17 cellular contexts compared by ENCODE assay signal in the genomic region with DNA sequence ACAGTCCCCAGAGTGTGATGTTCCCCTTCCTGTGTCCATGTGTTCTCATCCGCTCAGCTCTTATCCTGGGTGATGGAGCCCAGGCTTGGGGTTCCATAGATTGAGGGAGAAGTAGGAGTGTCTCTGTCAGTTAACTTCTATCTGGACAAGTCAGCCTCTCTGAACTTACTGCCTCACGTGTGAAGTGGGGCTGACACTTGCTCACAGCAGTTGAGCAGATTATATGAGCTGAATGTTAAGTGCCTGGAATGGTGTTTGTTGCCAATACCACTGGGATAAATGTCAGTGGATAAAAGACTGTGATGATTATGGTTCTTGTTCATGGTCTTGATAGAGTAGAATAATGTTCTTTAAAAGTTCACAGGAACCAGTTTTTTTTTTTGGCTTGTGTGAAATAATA. TPM values are rescaled to one million over a fixed set of nuclear protein-coding genes. Genes with fewer than 3 reads are reported as not detected.
DNase-seq lines count a peak whose midpoint lies in the region; ATAC-seq and TF ChIP-seq lines count a peak whose summit lies in the region.
"Had no signal": no experiment of that assay in that cellular context is flagged by ENCODE, and none has a peak within 500 bp of the region (broad histone marks: within the 10 kb centered on the region; RNA-seq: fewer than 3 reads in every experiment).

No MANE protein-coding gene starts in this region.

- peaks cover 30% of the 10 kb centered on the region for H3K4me1 ChIP-seq in left ventricle myocardium inferior
- peaks cover 0 to 16% of the 10 kb centered on the region in 2 donors for H3K4me1 ChIP-seq in naive thymus-derived CD4-positive, alpha-beta T cell (ENCODE audit: control insufficient read depth in 2 of 2, insufficient read depth in 2 of 2, low read length in 2 of 2)

- no peaks in the 10 kb centered on the region for H3K27me3 Mint-ChIP-seq in activated CD4-positive, alpha-beta T cell treated with anti-CD3 and anti-CD28 coated beads, Interleukin-2, amount 10 ng/mL, durations not matched to agents 7 days and 5 days
- H3K27me3 Mint-ChIP-seq in activated CD8-positive, alpha-beta T cell treated with anti-CD3 and anti-CD28 coated beads, Interleukin-2, amount 10 ng/mL, durations not matched to agents 7 days and 5 days (ENCODE audit: low read depth) = no peaks in the 10 kb centered on the region
- no peaks in the 10 kb centered on the region for H3K27me3 Mint-ChIP-seq in naive thymus-derived CD4-positive, alpha-beta T cell

- no peak overlapping the region for H3K4me3 ChIP-seq in left ventricle myocardium inferior
- no peak overlapping the region for H3K4me3 ChIP-seq in naive thymus-derived CD4-positive, alpha-beta T cell (ENCODE audit: low read length)
- H3K4me3 ChIP-seq: BLaER1 had no signal

- H3K36me3 Mint-ChIP-seq in activated CD4-positive, alpha-beta T cell treated with anti-CD3 and anti-CD28 coated beads, Interleukin-2, amount 10 ng/mL, durations not matched to agents 7 days and 5 days (ENCODE audit: low read depth) = peaks cover 68% of the 10 kb centered on the region
- H3K36me3 Mint-ChIP-seq in activated CD8-positive, alpha-beta T cell treated with anti-CD3 and anti-CD28 coated beads, Interleukin-2, amount 10 ng/mL, durations not matched to agents 7 days and 5 days (ENCODE audit: low read depth) = peaks cover 66% of the 10 kb centered on the region
- H3K36me3 Mint-ChIP-seq in naive thymus-derived CD4-positive, alpha-beta T cell = peaks cover 13 to 58% (median 21%) of the 10 kb centered on the region in 5 donors

- intact Hi-C loops in Right ventricle myocardium superior (cut with DNase I) (no loop called here), left ventricle myocardium inferior (cut with micrococcal nuclease) (no loop called here)
- intact Hi-C loops in naive thymus-derived CD4-positive, alpha-beta T cell (cut with micrococcal nuclease) = loop anchor here in 1 of 2 donors (2.0 kb wide), 1 partner anchor 51 kb away; no protein-coding TSS in a partner anchor

- H3K27ac Mint-ChIP-seq in activated CD4-positive, alpha-beta T cell treated with anti-CD3 and anti-CD28 coated beads, Interleukin-2, amount 10 ng/mL, durations not matched to agents 7 days and 5 days = peak overlapping the region; percentile 78
- H3K27ac Mint-ChIP-seq in activated CD8-positive, alpha-beta T cell treated with anti-CD3 and anti-CD28 coated beads, Interleukin-2, amount 10 ng/mL, durations not matched to agents 7 days and 5 days = peak overlapping the region; percentile 60
- H3K27ac Mint-ChIP-seq in naive thymus-derived CD4-positive, alpha-beta T cell = peak overlapping the region; percentile 62 to 92 (median 84)
- H3K27ac Mint-ChIP-seq: HFFc6 had no signal

- TF ChIP-seq CTCF in left ventricle myocardium inferior (IDR thresholded peaks at IDR 0.05; ENCODE audit: borderline replicate concordance) = no peak

- H3K4me1 Mint-ChIP-seq in activated CD4-positive, alpha-beta T cell treated with anti-CD3 and anti-CD28 coated beads, Interleukin-2, amount 10 ng/mL, durations not matched to agents 7 days and 5 days = peaks cover 49% of the 10 kb centered on the region
- H3K4me1 Mint-ChIP-seq in activated CD8-positive, alpha-beta T cell treated with anti-CD3 and anti-CD28 coated beads, Interleukin-2, amount 10 ng/mL, durations not matched to agents 7 days and 5 days (ENCODE audit: low read depth) = peaks cover 19% of the 10 kb centered on the region
- H3K4me1 Mint-ChIP-seq in naive thymus-derived CD4-positive, alpha-beta T cell = peaks cover 20 to 78% (median 61%) of the 10 kb centered on the region in 7 donors

- POLR2A ChIA-PET in activated CD4-positive, alpha-beta T cell treated with anti-CD3 and anti-CD28 coated beads, Interleukin-2, amount 10 ng/mL, durations not matched to agents 7 days and 5 days (lab: Charles Lee) = no interaction called here
- POLR2A ChIA-PET in activated CD8-positive, alpha-beta T cell treated with anti-CD3 and anti-CD28 coated beads, Interleukin-2, amount 10 ng/mL, durations not matched to agents 7 days and 5 days (lab: Charles Lee) = interaction anchor here (1.3 kb wide), 1 partner anchor 21 kb away, joined by 3 read pairs; no protein-coding TSS in a partner anchor
- POLR2A ChIA-PET in naive thymus-derived CD4-positive, alpha-beta T cell (lab: Charles Lee) = no interaction called here

- no peaks in the 10 kb centered on the region for H3K9me3 Mint-ChIP-seq in activated CD4-positive, alpha-beta T cell treated with anti-CD3 and anti-CD28 coated beads, Interleukin-2, amount 10 ng/mL, durations not matched to agents 7 days and 5 days
- H3K9me3 Mint-ChIP-seq in activated CD8-positive, alpha-beta T cell treated with anti-CD3 and anti-CD28 coated beads, Interleukin-2, amount 10 ng/mL, durations not matched to agents 7 days and 5 days (ENCODE audit: insufficient read depth) = no peaks in the 10 kb centered on the region
- H3K9me3 Mint-ChIP-seq in naive thymus-derived CD4-positive, alpha-beta T cell = peaks cover 0 to 2% (median 0%) of the 10 kb centered on the region in 11 donors
- H3K9me3 Mint-ChIP-seq: HFFc6 had no signal

- DNase-seq in activated CD4-positive, alpha-beta T cell treated with anti-CD3 and anti-CD28 coated beads, Interleukin-2, amount 10 ng/mL, durations not matched to agents 7 days and 5 days = no peak
- no peak for DNase-seq in activated CD4-positive, alpha-beta T cell treated with anti-CD3 and anti-CD28 coated beads for 48 hours
- DNase-seq in Right ventricle myocardium superior (no peak), left ventricle myocardium inferior (no peak), NCI-H774 (lab: John Stamatoyannopoulos, UW) (no peak), occipital lobe (lab: John Stamatoyannopoulos, UW) (no peak)
- DNase-seq in activated CD8-positive, alpha-beta T cell treated with anti-CD3 and anti-CD28 coated beads, Interleukin-2, amount 10 ng/mL, durations not matched to agents 7 days and 5 days = no peak
- DNase-seq in naive thymus-derived CD4-positive, alpha-beta T cell = no peak
- DNase-seq: COR-L47, DMS153, HFFc6, KBM-7, NCI-H1417 treated with DMSO at 0.1 percent for 48 hours, NCI-H1930, NCI-H526 treated with DMSO at 0.1 percent for 48 hours had no signal

- H3K27me3 ChIP-seq in left ventricle myocardium inferior (ENCODE audit: low read depth) = no peaks in the 10 kb centered on the region
- H3K27me3 ChIP-seq in naive thymus-derived CD4-positive, alpha-beta T cell (ENCODE audit: control insufficient read depth in 2 of 2, insufficient read depth in 2 of 2, low read length in 2 of 2) = no peaks in the 10 kb centered on the region
- H3K27me3 ChIP-seq: BLaER1 had no signal

- CTCF ChIA-PET in activated CD4-positive, alpha-beta T cell treated with anti-CD3 and anti-CD28 coated beads, Interleukin-2, amount 10 ng/mL, durations not matched to agents 7 days and 5 days (lab: Charles Lee) = interaction anchor here (0.6 kb wide), 2 partner anchors 424 to 889 kb away, joined by 3 read pairs; no protein-coding TSS in a partner anchor
- CTCF ChIA-PET in activated CD8-positive, alpha-beta T cell treated with anti-CD3 and anti-CD28 coated beads, Interleukin-2, amount 10 ng/mL, durations not matched to agents 7 days and 5 days (lab: Charles Lee) = interaction anchor here (0.7 to 1.6 kb wide), 2 partner anchors 12 to 168 kb away, joined by 3 read pairs; partner anchors contain the start of gene C20orf203
- CTCF ChIA-PET in naive thymus-derived CD4-positive, alpha-beta T cell (lab: Charles Lee) = interaction anchor here (0.7 kb wide), 2 partner anchors 25 to 63 kb away, joined by 3 to 4 read pairs; no protein-coding TSS in a partner anchor

- no peak overlapping the region for H3K27ac ChIP-seq in left ventricle myocardium inferior (replicated peaks)
- peak overlapping the region; percentile 26 for H3K27ac ChIP-seq in naive thymus-derived CD4-positive, alpha-beta T cell (ENCODE audit: low read depth, low read length)

- no peaks in the 10 kb centered on the region for H3K9me3 ChIP-seq in left ventricle myocardium inferior (replicated peaks)
- no peaks in the 10 kb centered on the region for H3K9me3 ChIP-seq in naive thymus-derived CD4-positive, alpha-beta T cell (ENCODE audit: control insufficient read depth in 2 of 3, low read length in 3 of 3)
- H3K9me3 ChIP-seq: BLaER1 had no signal

- peaks cover 66% of the 10 kb centered on the region for H3K36me3 ChIP-seq in left ventricle myocardium inferior
- H3K36me3 ChIP-seq in naive thymus-derived CD4-positive, alpha-beta T cell (ENCODE audit: control insufficient read depth in 2 of 3, insufficient read depth in 3 of 3, low read length in 3 of 3) = peaks cover 17 to 69% (median 21%) of the 10 kb centered on the region in 3 experiments

- ATAC-seq in Right ventricle myocardium superior (ENCODE audit: poor library complexity) = peak; percentile 70
- no peak for ATAC-seq in activated CD8-positive, alpha-beta T cell treated with anti-CD3 and anti-CD28 coated beads, Interleukin-2, amount 10 ng/mL, durations not matched to agents 7 days and 5 days
- ATAC-seq in naive thymus-derived CD4-positive, alpha-beta T cell = no peak

- H3K4me3 Mint-ChIP-seq in activated CD4-positive, alpha-beta T cell treated with anti-CD3 and anti-CD28 coated beads, Interleukin-2, amount 10 ng/mL, durations not matched to agents 7 days and 5 days = peak overlapping the region; percentile 18
- no peak overlapping the region for H3K4me3 Mint-ChIP-seq in activated CD8-positive, alpha-beta T cell treated with anti-CD3 and anti-CD28 coated beads, Interleukin-2, amount 10 ng/mL, durations not matched to agents 7 days and 5 days
- H3K4me3 Mint-ChIP-seq in naive thymus-derived CD4-positive, alpha-beta T cell = peak overlapping the region in 9 of 10 donors; percentile 47 to 76 (median 61)
- H3K4me3 Mint-ChIP-seq: HFFc6 had no signal

RNA-seq across cellular contexts. Expression of gene EFCAB8, which starts 17.1 kb away (rescaled TPM):
- total RNA-seq in activated CD4-positive, alpha-beta T cell treated with anti-CD3 and anti-CD28 coated beads, Interleukin-2, amount 10 ng/mL, durations not matched to agents 7 days and 5 days = 1 to 10 TPM in 1 of 2 experiments, under 1 TPM in 1; 0.94 to 1.2 TPM
- total RNA-seq in Right ventricle myocardium superior (not detected), left ventricle myocardium inferior (not detected), occipital lobe (not detected)
- total RNA-seq in activated CD8-positive, alpha-beta T cell treated with anti-CD3 and anti-CD28 coated beads, Interleukin-2, amount 10 ng/mL, durations not matched to agents 7 days and 5 days = 1 to 10 TPM; 1.0 to 1.5 TPM
- total RNA-seq in naive thymus-derived CD4-positive, alpha-beta T cell = 1 to 10 TPM in 3 of 5 experiments, under 1 TPM in 2; 0.46 to 2.8 (median 2.0) TPM
- under 1 TPM in 1 of 2 donors, not detected in 1; 0.12 TPM for polyA plus RNA-seq in naive thymus-derived CD4-positive, alpha-beta T cell
- total RNA-seq: A172, HFFc6 had no signal

RNA-seq across cellular contexts. Expression of gene MAPRE1, which starts 21.9 kb away (rescaled TPM):
- total RNA-seq in activated CD4-positive, alpha-beta T cell treated with anti-CD3 and anti-CD28 coated beads, Interleukin-2, amount 10 ng/mL, durations not matched to agents 7 days and 5 days = 100 to 1,000 TPM; 133 to 143 TPM
- total RNA-seq in Right ventricle myocardium superior = 58.9 TPM
- 58.4 TPM for total RNA-seq in left ventricle myocardium inferior
- total RNA-seq in activated CD8-positive, alpha-beta T cell treated with anti-CD3 and anti-CD28 coated beads, Interleukin-2, amount 10 ng/mL, durations not matched to agents 7 days and 5 days = 100 to 1,000 TPM; 137 to 142 TPM
- 100 to 1,000 TPM in 3 of 5 experiments, 10 to 100 TPM in 2; 83.0 to 118 (median 107) TPM for total RNA-seq in naive thymus-derived CD4-positive, alpha-beta T cell
- 100 to 1,000 TPM in 1 of 2 donors, 10 to 100 TPM in 1; 91.3 to 105 TPM for polyA plus RNA-seq in naive thymus-derived CD4-positive, alpha-beta T cell
- 109 TPM for total RNA-seq in occipital lobe
